Comparison of ENCODE assay signal across 8 cellular contexts in the genomic region with DNA sequence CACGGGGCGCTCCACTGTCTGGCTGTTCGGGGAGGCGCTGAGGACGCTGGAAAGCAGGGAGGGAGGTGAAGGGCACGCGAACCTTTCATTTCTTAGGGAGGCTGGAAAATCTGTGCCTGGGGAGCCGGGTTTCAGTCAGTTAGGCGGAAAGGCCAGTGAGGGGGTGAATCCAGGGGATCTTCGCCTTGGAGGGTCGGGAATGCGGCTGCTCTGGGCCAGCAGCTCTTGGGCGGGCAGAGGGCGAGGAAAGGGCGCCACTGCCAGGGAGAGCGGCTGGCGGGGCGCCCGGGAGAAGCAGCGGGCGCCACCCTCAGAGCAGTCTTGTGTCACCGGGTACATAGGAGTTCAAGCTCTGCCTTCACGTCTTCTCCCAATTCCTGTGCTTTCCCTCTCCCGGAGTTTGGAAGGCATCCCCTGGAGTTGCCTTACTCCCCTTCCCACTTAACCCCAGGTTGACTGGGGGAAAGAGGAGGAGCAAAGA. TPM values are rescaled to one million over a fixed set of nuclear protein-coding genes. Genes with fewer than 3 reads are reported as not detected.
DNase-seq lines count a peak whose midpoint lies in the region; ATAC-seq and TF ChIP-seq lines count a peak whose summit lies in the region.

No MANE protein-coding gene starts in this region.

- peak overlapping the region; percentile 13 for H3K4me3 Mint-ChIP-seq in activated CD4-positive, alpha-beta T cell treated with anti-CD3 and anti-CD28 coated beads, Interleukin-2, amount 10 ng/mL, durations not matched to agents 7 days and 5 days

- H3K9me3 Mint-ChIP-seq in activated CD4-positive, alpha-beta T cell treated with anti-CD3 and anti-CD28 coated beads, Interleukin-2, amount 10 ng/mL, durations not matched to agents 7 days and 5 days = no peaks in the 10 kb centered on the region

- CTCF ChIA-PET in activated CD4-positive, alpha-beta T cell treated with anti-CD3 and anti-CD28 coated beads, Interleukin-2, amount 10 ng/mL, durations not matched to agents 7 days and 5 days (lab: Charles Lee) = no interaction called here

- no peaks in the 10 kb centered on the region for H3K36me3 Mint-ChIP-seq in activated CD4-positive, alpha-beta T cell treated with anti-CD3 and anti-CD28 coated beads, Interleukin-2, amount 10 ng/mL, durations not matched to agents 7 days and 5 days (ENCODE audit: low read depth)

- H3K36me3 ChIP-seq in heart left ventricle (no peaks in the 10 kb centered on the region), rectal smooth muscle tissue (ENCODE audit: control insufficient read depth, insufficient read depth, low read length) (no peaks in the 10 kb centered on the region)

- H3K27ac ChIP-seq in heart left ventricle (peak overlapping the region; percentile 69 to 94 (median 85)), rectal smooth muscle tissue (ENCODE audit: low read depth, low read length) (no peak overlapping the region)

- no peak for TF ChIP-seq POLR2A in heart left ventricle (IDR thresholded peaks at IDR 0.05)

- H3K27me3 Mint-ChIP-seq in activated CD4-positive, alpha-beta T cell treated with anti-CD3 and anti-CD28 coated beads, Interleukin-2, amount 10 ng/mL, durations not matched to agents 7 days and 5 days = peaks cover 53% of the 10 kb centered on the region

- TF ChIP-seq CTCF in heart left ventricle (IDR thresholded peaks at IDR 0.05) = no peak

- WGBS in heart left ventricle, 4 donors = 0 to 1% (median 1%) methylated on average over 18 to 24 of the region's 24 CpGs

- intact Hi-C loops in heart left ventricle (cut with DNase I) = loop anchor here in 4 of 10 donors (2.0 to 10.0 kb wide), 6 partner anchors 130 to 1320 kb away; no protein-coding TSS in a partner anchor

- H3K27me3 ChIP-seq in heart left ventricle (peaks cover 0 to 33% (median 3%) of the 10 kb centered on the region in 9 donors), rectal smooth muscle tissue (ENCODE audit: control insufficient read depth, insufficient read depth, low read length) (peaks cover 6% of the 10 kb centered on the region)

- peaks cover 9% of the 10 kb centered on the region for H3K4me1 Mint-ChIP-seq in activated CD4-positive, alpha-beta T cell treated with anti-CD3 and anti-CD28 coated beads, Interleukin-2, amount 10 ng/mL, durations not matched to agents 7 days and 5 days

- peak overlapping the region; percentile 61 to 86 (median 74) for H3K4me3 ChIP-seq in heart left ventricle
- H3K4me3 ChIP-seq in rectal smooth muscle tissue (ENCODE audit: low read length) = peak overlapping the region; percentile 35

- no peaks in the 10 kb centered on the region for H3K9me3 ChIP-seq in heart left ventricle

- no peak overlapping the region for H3K27ac Mint-ChIP-seq in activated CD4-positive, alpha-beta T cell treated with anti-CD3 and anti-CD28 coated beads, Interleukin-2, amount 10 ng/mL, durations not matched to agents 7 days and 5 days

- H3K4me1 ChIP-seq in heart left ventricle (peaks cover 0 to 53% (median 7%) of the 10 kb centered on the region in 12 donors), rectal smooth muscle tissue (ENCODE audit: control insufficient read depth, insufficient read depth, low read length) (no peaks in the 10 kb centered on the region)

- no peak overlapping the region for H3K9ac ChIP-seq in rectal smooth muscle tissue (ENCODE audit: low read length)

- POLR2A ChIA-PET in activated CD4-positive, alpha-beta T cell treated with anti-CD3 and anti-CD28 coated beads, Interleukin-2, amount 10 ng/mL, durations not matched to agents 7 days and 5 days (lab: Charles Lee) = no interaction called here

- DNase-seq in activated CD4-positive, alpha-beta T cell treated with anti-CD3 and anti-CD28 coated beads, Interleukin-2, amount 10 ng/mL, durations not matched to agents 7 days and 5 days = no peak
- no peak for DNase-seq in activated CD4-positive, alpha-beta T cell treated with anti-CD3 and anti-CD28 coated beads, Interleukin-2, amount 50 U/mL, for 1 hour
- peak; percentile 31 for DNase-seq in SW480 (ENCODE audit: low spot score)
- peak; percentile 35 to 66 (median 50) for DNase-seq in heart left ventricle

- peak; percentile 66 to 75 (median 70) for ATAC-seq in heart left ventricle
- no peak for ATAC-seq in HG03159 (IDR thresholded peaks at IDR 0.05; ENCODE audit: unreplicated experiment)
- ATAC-seq in GM18873 (IDR thresholded peaks at IDR 0.05; ENCODE audit: low FRiP score, unreplicated experiment) = no peak
- no peak for ATAC-seq in GM21717 (IDR thresholded peaks at IDR 0.05; ENCODE audit: unreplicated experiment)

RNA-seq across cellular contexts. Expression of gene CCDC85A, which starts 1.4 kb away (rescaled TPM):
- not detected for total RNA-seq in activated CD4-positive, alpha-beta T cell treated with anti-CD3 and anti-CD28 coated beads, Interleukin-2, amount 10 ng/mL, durations not matched to agents 7 days and 5 days
- 10 to 100 TPM in 2 of 9 donors, 1 to 10 TPM in 7; 3.3 to 14.2 (median 4.5) TPM for total RNA-seq in heart left ventricle
- polyA plus RNA-seq in heart left ventricle = 1 to 10 TPM; 1.6 to 3.9 TPM

Comparison
In these comparisons a context has a peak if more than half of its experiments do, and no peak if none do; other contexts are left out.
1. DNase-seq: peak in SW480 (single experiment) and heart left ventricle (5 of 5); none in activated CD4-positive, alpha-beta T cell treated with anti-CD3 and anti-CD28 coated beads, Interleukin-2, amount 10 ng/mL, durations not matched to agents 7 days and 5 days (single experiment) and activated CD4-positive, alpha-beta T cell treated with anti-CD3 and anti-CD28 coated beads, Interleukin-2, amount 50 U/mL, for 1 hour (single experiment).
2. ATAC-seq: peak in heart left ventricle (4 of 4); none in HG03159 (single experiment), GM18873 (single experiment) and GM21717 (single experiment).
3. RNA of gene CCDC85A, which starts 1.4 kb away (total RNA-seq): 3.3 to 14.2 TPM in heart left ventricle; not detected in activated CD4-positive, alpha-beta T cell treated with anti-CD3 and anti-CD28 coated beads, Interleukin-2, amount 10 ng/mL, durations not matched to agents 7 days and 5 days; every median in the first group is over 4 times any median in the second.